ENCODE assay signal across 1 cellular context in genomic region chr17:75241143-75241430, GRCh38.
TF ChIP-seq lines count a peak whose summit lies in the region.

No MANE protein-coding gene starts in this region.

TF ChIP-seq in H1, 55 proteins besides CTCF, POLR2A, EP300 and RAD21:
- no peak for TF ChIP-seq MAFK (IDR thresholded peaks at IDR 0.05; ENCODE audit: low read depth, low read length)
- no peak for TF ChIP-seq HDAC2 (IDR thresholded peaks at IDR 0.05; ENCODE audit: borderline replicate concordance in 1 of 2, low read depth in 2 of 2, low read length in 2 of 2)
- no peak for TF ChIP-seq ATF3 (IDR thresholded peaks at IDR 0.05; ENCODE audit: insufficient read depth, low read depth, low read length)
- no peak for TF ChIP-seq FOSL1 (IDR thresholded peaks at IDR 0.05; ENCODE audit: insufficient read depth, low read depth, low read length)
- no peak for TF ChIP-seq CBX8 (IDR thresholded peaks at IDR 0.05; ENCODE audit: borderline replicate concordance, low read depth, low read length)
- TF ChIP-seq POU5F1 (IDR thresholded peaks at IDR 0.05; ENCODE audit: low read depth, low read length), result no peak
